ENCODE assay signal across 7 cellular contexts in the genomic region with DNA sequence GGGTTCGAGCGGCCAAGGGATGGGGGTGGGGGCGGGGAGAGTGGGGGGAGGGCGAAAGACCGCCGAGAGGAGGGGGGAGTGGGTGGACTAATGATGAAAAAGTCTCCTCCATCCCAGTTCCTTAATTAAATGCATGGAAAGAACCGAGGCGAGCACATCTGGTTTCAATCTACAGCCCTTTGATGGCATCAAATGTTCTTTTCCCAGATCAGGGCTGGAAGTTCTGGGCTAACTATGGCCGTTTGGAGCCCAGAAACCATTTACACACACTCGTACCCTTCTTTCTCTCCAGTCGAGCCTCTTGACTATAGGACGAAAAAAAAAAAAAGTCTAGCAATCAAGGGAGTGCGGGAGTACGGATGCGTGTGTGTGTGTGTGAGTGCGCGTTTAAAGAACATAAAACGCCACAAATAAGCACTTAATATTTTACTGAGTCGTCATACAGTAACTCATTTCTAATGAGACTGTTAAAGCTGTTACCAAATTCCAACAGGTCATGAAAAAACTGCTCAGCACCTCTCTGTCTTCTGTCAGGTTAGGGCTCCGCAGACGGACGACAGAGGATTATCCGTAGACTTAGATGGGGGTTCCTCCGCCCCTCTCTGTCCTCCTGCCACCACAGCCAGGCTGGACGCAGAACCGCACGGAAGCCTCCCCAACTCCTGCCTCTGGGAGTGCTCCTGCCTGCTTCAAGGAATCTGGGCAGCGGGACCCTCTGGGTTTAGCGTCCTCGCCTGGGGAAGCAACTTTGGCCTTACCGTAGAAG. TPM values are rescaled to one million over a fixed set of nuclear protein-coding genes. Genes with fewer than 3 reads are reported as not detected.
DNase-seq lines count a peak whose midpoint lies in the region; FAIRE-seq and TF ChIP-seq lines count a peak whose summit lies in the region.

No MANE protein-coding gene starts in this region.

- peaks cover 3 to 7% of the 10 kb centered on the region in 2 donors for H3K4me1 ChIP-seq in kidney (ENCODE audit: control insufficient read depth in 1 of 2, insufficient read depth in 1 of 2, low read depth in 1 of 2, low read length in 2 of 2)
- peaks cover 0 to 43% (median 5%) of the 10 kb centered on the region in 4 donors for H3K4me1 ChIP-seq in tibial nerve

- H3K27ac ChIP-seq in kidney (ENCODE audit: low read depth in 2 of 2, low read length in 2 of 2) (no peak overlapping the region), tibial nerve (peak overlapping the region; percentile 3 to 93 (median 80))

- H3K4me3 ChIP-seq in HFF-Myc (replicated peaks; ENCODE audit: low read depth, low read length) = peak overlapping the region; percentile 91
- peak overlapping the region; percentile 85 to 89 for H3K4me3 ChIP-seq in cardiac fibroblast (replicated peaks in 1 of 2; ENCODE audit: low read depth in 2 of 2, low read length in 2 of 2)
- H3K4me3 ChIP-seq in kidney (ENCODE audit: low read length in 2 of 2) = peak overlapping the region; percentile 42 to 43
- peak overlapping the region; percentile 39 to 67 (median 48) for H3K4me3 ChIP-seq in tibial nerve

- H3K36me3 ChIP-seq in kidney (ENCODE audit: control insufficient read depth in 1 of 2, insufficient read depth in 2 of 2, low read length in 2 of 2) = no peaks in the 10 kb centered on the region
- no peaks in the 10 kb centered on the region for H3K36me3 ChIP-seq in tibial nerve

- intact Hi-C loops in kidney (cut with DNase I) = no loop called here

- DNase-seq in HFF-Myc (ENCODE audit: extremely low read depth, low read depth) = no peak
- DNase-seq in cardiac fibroblast (ENCODE audit: low read depth in 2 of 2) = peak; percentile 63 to 67
- no peak for DNase-seq in kidney
- peak in 1 of 2 donors; percentile 41 for DNase-seq in tibial nerve (ENCODE audit: low spot score in 2 of 2)
- no peak for DNase-seq in T-helper 2 cell
- DNase-seq in activated T-cell treated with anti-CD3 and anti-CD28 coated beads, Interleukin-2, amount 50 U/mL, for 1 hour = no peak
- no peak for DNase-seq in activated gamma-delta T cell treated with Interleukin-2 at 50 U/mL for 16 hours

- no peak overlapping the region for H3K9ac ChIP-seq in kidney (ENCODE audit: low read length in 2 of 2)

- no peak for TF ChIP-seq EP300 in tibial nerve (IDR thresholded peaks at IDR 0.05)

- FAIRE-seq in kidney (lab: Jason Lieb, UNC) = no peak

- WGBS in tibial nerve, 2 donors = 2 to 4% methylated on average over 30 to 31 of the region's 31 CpGs

- no peak for TF ChIP-seq CTCF in HFF-Myc (IDR thresholded peaks at IDR 0.05; ENCODE audit: low read depth, low read length, missing control alignments)
- peak; percentile 24 for TF ChIP-seq CTCF in cardiac fibroblast (IDR thresholded peaks at IDR 0.05; ENCODE audit: low read depth, low read length)
- TF ChIP-seq CTCF in kidney (IDR thresholded peaks at IDR 0.05; ENCODE audit: borderline replicate concordance, extremely low read depth, insufficient read depth) = no peak
- TF ChIP-seq CTCF in tibial nerve (IDR thresholded peaks at IDR 0.05) = peak in 1 of 5 experiments; percentile 14

- H3K9me3 ChIP-seq in kidney (ENCODE audit: control insufficient read depth in 1 of 2, low read length in 2 of 2) = no peaks in the 10 kb centered on the region
- H3K9me3 ChIP-seq in tibial nerve = no peaks in the 10 kb centered on the region

- H3K27me3 ChIP-seq in tibial nerve = peaks cover 0 to 56% of the 10 kb centered on the region in 2 donors

- TF ChIP-seq POLR2A in tibial nerve (IDR thresholded peaks at IDR 0.05) = no peak

RNA-seq across cellular contexts. Expression of gene PRRX1, which starts 2.1 kb away (rescaled TPM):
- total RNA-seq in kidney (8.1 TPM), tibial nerve (10 to 100 TPM; 55.5 to 97.5 (median 66.2) TPM)
- polyA plus RNA-seq in kidney (ENCODE audit: insufficient read depth, low read depth, low replicate concordance) = 0.67 TPM

Comparison
In these comparisons a context has a peak if more than half of its experiments do, and no peak if none do; other contexts are left out.
1. DNase-seq: peak in cardiac fibroblast (2 of 2); none in HFF-Myc (single experiment), kidney (single experiment), T-helper 2 cell (0 of 5), activated T-cell treated with anti-CD3 and anti-CD28 coated beads, Interleukin-2, amount 50 U/mL, for 1 hour (single experiment) and activated gamma-delta T cell treated with Interleukin-2 at 50 U/mL for 16 hours (single experiment).
2. H3K27ac ChIP-seq: peak in tibial nerve (4 of 4); none in kidney (0 of 2).
3. Peak in every context shown above with its lines, with median percentiles within 50 percentile points of each other: H3K4me3 ChIP-seq.